Comparison of ENCODE assay signal across 11 cellular contexts in the genomic region with DNA sequence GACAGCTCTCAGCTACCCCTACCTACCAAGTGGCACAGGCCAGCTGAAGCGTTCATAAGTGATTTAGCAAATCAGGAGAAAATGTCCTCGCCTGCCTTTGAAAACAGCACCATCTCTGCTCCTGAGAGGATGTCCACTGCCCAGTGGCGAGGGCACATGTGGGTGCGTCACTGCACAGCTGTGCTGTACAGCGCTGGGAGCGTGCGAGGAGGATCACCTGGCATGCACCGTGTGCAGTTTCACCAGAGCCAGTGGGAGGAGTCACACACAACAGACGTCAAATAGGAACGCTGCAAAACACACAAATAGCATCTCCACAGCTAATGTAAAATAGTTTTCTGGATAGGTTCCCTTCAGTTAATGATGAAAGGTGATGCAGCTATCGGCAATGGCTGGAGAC.
DNase-seq lines count a peak whose midpoint lies in the region; ATAC-seq and TF ChIP-seq lines count a peak whose summit lies in the region.
"Had no signal": no experiment of that assay in that cellular context is flagged by ENCODE, and none has a peak within 500 bp of the region (broad histone marks: within the 10 kb centered on the region; RNA-seq: fewer than 3 reads in every experiment).

No MANE protein-coding gene starts in this region.

- peak overlapping the region in 1 of 2 experiments; percentile 61 for H3K18ac ChIP-seq in mesenchymal stem cell (ENCODE audit: low read depth in 1 of 2, low read length in 2 of 2)

- TF ChIP-seq POLR2A in body of pancreas (IDR thresholded peaks at IDR 0.05) = peak in 1 of 3 donors; percentile 36

- no peak overlapping the region for H2BK120ac ChIP-seq in mesenchymal stem cell (ENCODE audit: low read depth, low read length)

- H3K4me2 ChIP-seq in mesenchymal stem cell (ENCODE audit: low read length, poor library complexity, severe bottlenecking) = no peak overlapping the region

- no peak overlapping the region for H2BK5ac ChIP-seq in mesenchymal stem cell (ENCODE audit: low read depth, low read length, poor library complexity, severe bottlenecking)

- peak overlapping the region; percentile 47 for H4K8ac ChIP-seq in mesenchymal stem cell (ENCODE audit: low read length)

- H3K27ac Mint-ChIP-seq in CD4-positive, alpha-beta T cell = peak overlapping the region; percentile 78
- H3K27ac Mint-ChIP-seq: activated T-helper 1 cell treated with anti-CD3 and anti-CD28 coated beads, Interleukin-12 subunit alpha, Interleukin-12 subunit beta, Interleukin-2, Interleukin-4 antibody, amounts not matched to agents 30 ng/mL and 10 ng/mL and 1 ng/mL, durations not matched to agents 14 hours and 24 hours and 36 hours had no signal

- no peak for TF ChIP-seq CTCF in CD4-positive, alpha-beta T cell (IDR thresholded peaks at IDR 0.05)
- TF ChIP-seq CTCF in body of pancreas (IDR thresholded peaks at IDR 0.05) = no peak

- H3K27ac ChIP-seq in CD4-positive, alpha-beta T cell (ENCODE audit: low read depth, low read length) = no peak overlapping the region
- peak overlapping the region; percentile 18 to 72 (median 66) for H3K27ac ChIP-seq in body of pancreas
- H3K27ac ChIP-seq in mesenchymal stem cell (ENCODE audit: low read length, poor library complexity, severe bottlenecking) = peak overlapping the region; percentile 82

- H3K4me1 Mint-ChIP-seq in CD4-positive, alpha-beta T cell (ENCODE audit: low read depth) = peaks cover 59% of the 10 kb centered on the region

- H2AK5ac ChIP-seq in mesenchymal stem cell (ENCODE audit: low read length, severe bottlenecking) = peak overlapping the region; percentile 83

- H3K4me3 ChIP-seq in body of pancreas (no peak overlapping the region), mesenchymal stem cell (ENCODE audit: insufficient read depth in 1 of 2, low read depth in 1 of 2, low read length in 2 of 2) (no peak overlapping the region)

- peaks cover 30% of the 10 kb centered on the region for H3K36me3 Mint-ChIP-seq in CD4-positive, alpha-beta T cell (ENCODE audit: low read depth)

- no peak overlapping the region for H2BK12ac ChIP-seq in mesenchymal stem cell (ENCODE audit: low read length in 2 of 2)

- no peak overlapping the region for H3K23ac ChIP-seq in mesenchymal stem cell (ENCODE audit: low read length in 2 of 2)

- peak; percentile 83 for ATAC-seq in CD4-positive, alpha-beta T cell (ENCODE audit: poor library complexity)
- ATAC-seq in body of pancreas = peak; percentile 74
- ATAC-seq in HG02588 (IDR thresholded peaks at IDR 0.05; ENCODE audit: unreplicated experiment) = no peak
- no peak for ATAC-seq in HG03520 (IDR thresholded peaks at IDR 0.05; ENCODE audit: unreplicated experiment)

- peak overlapping the region in 1 of 2 experiments; percentile 57 for H3K14ac ChIP-seq in mesenchymal stem cell (ENCODE audit: low read length in 2 of 2)

- no peak overlapping the region for H2BK15ac ChIP-seq in mesenchymal stem cell (ENCODE audit: low read depth, poor library complexity, severe bottlenecking)

- WGBS in body of pancreas, 2 donors = 31 to 35% methylated on average over 5 to 11 of the region's 11 CpGs
- WGBS in mesenchymal stem cell = 87% methylated on average over 8 of the region's 11 CpGs

- H3K9ac ChIP-seq in mesenchymal stem cell (ENCODE audit: low read length) = no peak overlapping the region

- H3K36me3 ChIP-seq in body of pancreas (replicated peaks in 1 of 2; ENCODE audit: insufficient read depth in 1 of 2, low read depth in 2 of 2) = no peaks in the 10 kb centered on the region
- peaks cover 0 to 6% of the 10 kb centered on the region in 2 experiments for H3K36me3 ChIP-seq in mesenchymal stem cell (ENCODE audit: control insufficient read depth in 1 of 2, insufficient read depth in 2 of 2, low read depth in 1 of 2, low read length in 2 of 2)

- H3K4me1 ChIP-seq in body of pancreas (peaks cover 20% of the 10 kb centered on the region), mesenchymal stem cell (ENCODE audit: control insufficient read depth, insufficient read depth, low read depth, low read length) (peaks cover 49% of the 10 kb centered on the region)

- no peak overlapping the region for H2AFZ ChIP-seq in mesenchymal stem cell (ENCODE audit: low read depth, low read length)

- H3K9me3 ChIP-seq in CD4-positive, alpha-beta T cell (ENCODE audit: control insufficient read depth, low read length) = no peaks in the 10 kb centered on the region
- H3K9me3 ChIP-seq in body of pancreas = no peaks in the 10 kb centered on the region
- no peaks in the 10 kb centered on the region for H3K9me3 ChIP-seq in mesenchymal stem cell (ENCODE audit: control insufficient read depth, low read length)

- no peak overlapping the region for H4K91ac ChIP-seq in mesenchymal stem cell (ENCODE audit: low read length)

- CTCF ChIA-PET in CD4-positive, alpha-beta T cell (lab: Charles Lee) = interaction anchor here (1.4 kb wide), 1 partner anchor 21 kb away, joined by 8 read pairs; no protein-coding TSS in a partner anchor

- no peak overlapping the region for H3K4ac ChIP-seq in mesenchymal stem cell (ENCODE audit: low read depth in 1 of 2, low read length in 2 of 2)

- H3K79me1 ChIP-seq in mesenchymal stem cell (replicated peaks; ENCODE audit: low read length, poor library complexity, severe bottlenecking) = peaks cover 26% of the 10 kb centered on the region

- intact Hi-C loops in CD4-positive, alpha-beta T cell (cut with DNase I, micrococcal nuclease) = no loop called here
- intact Hi-C loops in body of pancreas (cut with DNase I) = no loop called here

- H3K4me3 Mint-ChIP-seq in CD4-positive, alpha-beta T cell = peak overlapping the region; percentile 35
- H3K4me3 Mint-ChIP-seq: activated T-helper 1 cell treated with anti-CD3 and anti-CD28 coated beads, Interleukin-12 subunit alpha, Interleukin-12 subunit beta, Interleukin-2, Interleukin-4 antibody, amounts not matched to agents 30 ng/mL and 10 ng/mL and 1 ng/mL, durations not matched to agents 14 hours and 24 hours and 36 hours had no signal

- H3K27me3 Mint-ChIP-seq in CD4-positive, alpha-beta T cell = no peaks in the 10 kb centered on the region

- DNase-seq in CD4-positive, alpha-beta T cell = no peak
- DNase-seq in NCI-H1417 treated with DMSO at 0.1 percent for 48 hours (lab: John Stamatoyannopoulos, UW) (peak; percentile 26), body of pancreas (peak; percentile 52 to 80 (median 74)), mesenchymal stem cell (no peak), SKM-1 (lab: John Stamatoyannopoulos, UW; ENCODE audit: unreplicated experiment) (no peak)
- DNase-seq in activated CD4-positive, alpha-beta T cell treated with anti-CD3 and anti-CD28 coated beads for 48 hours = no peak
- DNase-seq: dermis blood vessel endothelial cell, NCI-H1930 had no signal

- POLR2A ChIA-PET in CD4-positive, alpha-beta T cell (lab: Charles Lee) = interaction anchor here (1.0 to 2.0 kb wide), 2 partner anchors 21 to 89 kb away, joined by 3 to 5 read pairs; no protein-coding TSS in a partner anchor

- no peaks in the 10 kb centered on the region for H3K27me3 ChIP-seq in CD4-positive, alpha-beta T cell (ENCODE audit: control insufficient read depth, insufficient read depth, low read length)
- H3K27me3 ChIP-seq in body of pancreas (no peaks in the 10 kb centered on the region), mesenchymal stem cell (ENCODE audit: control insufficient read depth in 1 of 2, insufficient read depth in 1 of 2, low read length in 2 of 2) (no peaks in the 10 kb centered on the region)

- no peaks in the 10 kb centered on the region for H3K9me3 Mint-ChIP-seq in CD4-positive, alpha-beta T cell
- H3K9me3 Mint-ChIP-seq: activated T-helper 1 cell treated with anti-CD3 and anti-CD28 coated beads, Interleukin-12 subunit alpha, Interleukin-12 subunit beta, Interleukin-2, Interleukin-4 antibody, amounts not matched to agents 30 ng/mL and 10 ng/mL and 1 ng/mL, durations not matched to agents 14 hours and 24 hours and 36 hours had no signal

Comparison
In these comparisons a context has a peak if more than half of its experiments do, and no peak if none do; other contexts are left out.
1. ATAC-seq: peak in CD4-positive, alpha-beta T cell (single experiment) and body of pancreas (single experiment); none in HG02588 (single experiment) and HG03520 (single experiment).
2. DNase-seq: peak in NCI-H1417 treated with DMSO at 0.1 percent for 48 hours (single experiment) and body of pancreas (4 of 4); none in CD4-positive, alpha-beta T cell (0 of 10), mesenchymal stem cell (single experiment), activated CD4-positive, alpha-beta T cell treated with anti-CD3 and anti-CD28 coated beads for 48 hours (single experiment) and SKM-1 (single experiment).